Comparison of ENCODE assay signal across 12 cellular contexts in the genomic region with DNA sequence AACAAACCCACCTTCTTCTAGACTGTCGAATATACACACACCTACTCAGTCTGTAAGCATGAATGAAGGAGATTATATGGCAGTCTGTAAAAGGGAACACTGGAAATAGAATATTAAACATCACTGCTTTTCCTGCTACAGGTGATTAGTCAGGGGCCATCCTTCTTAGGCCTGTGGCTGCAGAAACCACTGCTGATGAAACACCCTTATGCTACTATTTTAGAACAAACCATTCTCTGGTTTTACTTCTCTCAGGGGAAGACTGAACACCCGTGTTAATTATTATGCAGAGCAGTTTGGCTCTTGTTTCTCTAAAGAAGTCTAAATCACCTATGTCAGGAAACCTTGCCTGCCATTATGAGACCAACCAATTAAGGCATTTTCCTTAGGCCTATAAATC.
DNase-seq lines count a peak whose midpoint lies in the region; ATAC-seq and TF ChIP-seq lines count a peak whose summit lies in the region.
"Had no signal": no experiment of that assay in that cellular context is flagged by ENCODE, and none has a peak within 500 bp of the region (broad histone marks: within the 10 kb centered on the region; RNA-seq: fewer than 3 reads in every experiment).

No MANE protein-coding gene starts in this region.

- POLR2A ChIA-PET in activated B cell treated with CpG ODN at 0.5 μM for 24 hours (lab: Charles Lee) = interaction anchor here (0.6 to 1.0 kb wide), 3 partner anchors 24 to 243 kb away, joined by 3 to 5 read pairs (median 4); no protein-coding TSS in a partner anchor

- H3K4me3 Mint-ChIP-seq in activated B cell treated with CpG ODN at 0.5 μM for 24 hours = peak overlapping the region; percentile 17
- H3K4me3 Mint-ChIP-seq: central memory CD8-positive, alpha-beta T cell; neural progenitor cell had no signal

- ATAC-seq in GM18502 (IDR thresholded peaks at IDR 0.05; ENCODE audit: poor library complexity, unreplicated experiment) (peak; percentile 81), HG03095 (IDR thresholded peaks at IDR 0.05; ENCODE audit: unreplicated experiment) (peak; percentile 81), activated B cell treated with CpG ODN at 0.5 μM for 24 hours (ENCODE audit: low read depth) (peak; percentile 37), omental fat pad (ENCODE audit: low FRiP score) (no peak)

- peaks cover 30% of the 10 kb centered on the region for H3K4me1 Mint-ChIP-seq in activated B cell treated with CpG ODN at 0.5 μM for 24 hours

- TF ChIP-seq CTCF in GM20000 (IDR thresholded peaks at IDR 0.05; ENCODE audit: extremely low read depth, missing control alignments) (no peak), activated B cell treated with CpG ODN at 0.5 μM for 24 hours (IDR thresholded peaks at IDR 0.05) (no peak), omental fat pad (IDR thresholded peaks at IDR 0.05) (no peak), esophagus squamous epithelium (IDR thresholded peaks at IDR 0.05) (no peak)

- peaks cover 13% of the 10 kb centered on the region for H3K9me3 Mint-ChIP-seq in activated B cell treated with CpG ODN at 0.5 μM for 24 hours

- no peaks in the 10 kb centered on the region for H3K36me3 ChIP-seq in H7 (replicated peaks; ENCODE audit: control insufficient read depth, insufficient read depth, low read length)
- H3K36me3 ChIP-seq in esophagus squamous epithelium = no peaks in the 10 kb centered on the region
- H3K36me3 ChIP-seq: neural progenitor cell had no signal

- H3K27me3 Mint-ChIP-seq in activated B cell treated with CpG ODN at 0.5 μM for 24 hours = no peaks in the 10 kb centered on the region
- H3K27me3 Mint-ChIP-seq: central memory CD8-positive, alpha-beta T cell had no signal

- peaks cover 0 to 15% (median 3%) of the 10 kb centered on the region in 3 donors for H3K4me1 ChIP-seq in esophagus squamous epithelium
- H3K4me1 ChIP-seq: neural progenitor cell had no signal

- CTCF ChIA-PET in activated B cell treated with CpG ODN at 0.5 μM for 24 hours (lab: Charles Lee) = no interaction called here

- H3K27me3 ChIP-seq in H7 (ENCODE audit: control insufficient read depth, insufficient read depth, low read length) (no peaks in the 10 kb centered on the region), esophagus squamous epithelium (no peaks in the 10 kb centered on the region)
- H3K27me3 ChIP-seq: hepatocyte, neural progenitor cell had no signal

- intact Hi-C loops in activated B cell treated with CpG ODN at 0.5 μM for 24 hours (cut with micrococcal nuclease) = no loop called here
- intact Hi-C loops in esophagus squamous epithelium (cut with DNase I) = no loop called here

- peaks cover 0 to 16% (median 7%) of the 10 kb centered on the region in 3 donors for H3K9me3 ChIP-seq in esophagus squamous epithelium

- DNase-seq in GM20000 (ENCODE audit: low spot score) (peak; percentile 61), activated B cell treated with CpG ODN at 0.5 μM for 24 hours (no peak), omental fat pad (ENCODE audit: low spot score) (no peak), H7 (no peak), A172 (ENCODE audit: low spot score) (no peak), esophagus squamous epithelium (lab: John Stamatoyannopoulos, UW) (no peak)
- DNase-seq: OCI-M1 had no signal

- TF ChIP-seq POLR2A in esophagus squamous epithelium (IDR thresholded peaks at IDR 0.05) = no peak

- peaks cover 3% of the 10 kb centered on the region for H3K36me3 Mint-ChIP-seq in activated B cell treated with CpG ODN at 0.5 μM for 24 hours (ENCODE audit: low read depth)
- H3K36me3 Mint-ChIP-seq: neural progenitor cell had no signal

- peak overlapping the region; percentile 42 for H3K27ac Mint-ChIP-seq in activated B cell treated with CpG ODN at 0.5 μM for 24 hours
- H3K27ac Mint-ChIP-seq: neural progenitor cell had no signal

- 65 to 71% methylated on average over 2 of the region's 2 CpGs for WGBS in esophagus squamous epithelium, 2 donors

- H3K27ac ChIP-seq in esophagus squamous epithelium = no peak overlapping the region
- H3K27ac ChIP-seq: hepatocyte, neural progenitor cell had no signal

- H3K4me3 ChIP-seq in H7 (ENCODE audit: insufficient read depth, low read depth, low read length) (no peak overlapping the region), esophagus squamous epithelium (no peak overlapping the region)
- H3K4me3 ChIP-seq: hepatocyte, neural progenitor cell had no signal
